In the genomic region with DNA sequence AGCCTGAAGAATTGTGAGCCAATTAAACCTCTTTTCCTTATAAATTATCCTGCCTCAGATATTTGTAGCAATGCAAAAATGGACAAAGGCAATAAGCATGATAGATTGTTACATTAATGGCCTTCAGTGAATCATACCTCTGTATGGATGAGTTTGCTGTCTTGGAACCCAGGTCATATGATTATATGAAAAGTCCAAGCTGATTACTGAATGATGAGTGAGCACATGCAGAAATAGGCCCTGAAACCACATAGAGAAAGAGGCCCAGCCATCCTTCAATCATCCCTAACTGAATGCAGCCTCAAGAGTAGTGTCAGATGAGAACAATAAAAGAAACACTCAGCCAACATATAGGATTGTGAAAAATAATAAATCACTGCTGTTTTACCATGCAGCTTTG, we compare ENCODE assay signal across 26 cellular contexts. TPM values are rescaled to one million over a fixed set of nuclear protein-coding genes. Genes with fewer than 3 reads are reported as not detected.
"Had no signal": no experiment of that assay in that cellular context is flagged by ENCODE, and none has a peak within 500 bp of the region (broad histone marks: within the 10 kb centered on the region; RNA-seq: fewer than 3 reads in every experiment).

No MANE protein-coding gene starts in this region.

- H3K27me3 ChIP-seq: vagina had no signal

- H3K4me3 ChIP-seq: spleen, thoracic aorta, vagina had no signal

- H3K27ac ChIP-seq: spleen, thoracic aorta, vagina, WERI-Rb-1 had no signal

- H3K36me3 ChIP-seq: spleen, thoracic aorta, vagina, WERI-Rb-1 had no signal

- DNase-seq: activated CD4-positive, alpha-beta T cell treated with anti-CD3 and anti-CD28 coated beads for 1 hour; activated naive CD4-positive, alpha-beta T cell treated with Interleukin-2 at 50 U/mL for 16 hours; activated naive CD8-positive, alpha-beta T cell treated with anti-CD3 and anti-CD28 coated beads for 36 hours; activated T-cell treated with anti-CD3 and anti-CD28 coated beads, Interleukin-2, amount 50 U/mL, for 1 hour; amniotic stem cell; cortex of kidney; endodermal cell; glutamatergic neuron; hippocampal formation; left cardiac atrium; retina; spleen; stimulated activated CD4-positive, alpha-beta T cell treated with anti-CD3 and anti-CD28 coated beads, Interleukin-4, amount 100 ng/mL, for 1 hour; stimulated activated naive CD4-positive, alpha-beta T cell; WERI-Rb-1 had no signal

- H3K4me1 Mint-ChIP-seq: activated naive CD8-positive, alpha-beta T cell treated with anti-CD3 and anti-CD28 coated beads for 36 hours; memory B cell had no signal

- H3K9me3 Mint-ChIP-seq: natural killer cell treated with Interleukin-12 subunit alpha and Interleukin-12 subunit beta and Interleukin-15 and Interleukin-18, amount 100 ng/mL, for 72 hours had no signal

- H3K4me1 ChIP-seq: spleen, vagina had no signal

- H3K4me3 Mint-ChIP-seq: activated naive CD8-positive, alpha-beta T cell treated with anti-CD3 and anti-CD28 coated beads for 36 hours; endodermal cell; memory B cell; natural killer cell treated with Interleukin-12 subunit alpha and Interleukin-12 subunit beta and Interleukin-15 and Interleukin-18, amount 100 ng/mL, for 72 hours; type B pancreatic cell had no signal

- H3K27ac Mint-ChIP-seq: activated naive CD8-positive, alpha-beta T cell treated with anti-CD3 and anti-CD28 coated beads for 36 hours; endodermal cell; memory B cell; natural killer cell treated with Interleukin-12 subunit alpha and Interleukin-12 subunit beta and Interleukin-15 and Interleukin-18, amount 100 ng/mL, for 72 hours; type B pancreatic cell had no signal

- H3K9me3 ChIP-seq: thoracic aorta, vagina had no signal

- H3K27me3 Mint-ChIP-seq: activated naive CD8-positive, alpha-beta T cell treated with anti-CD3 and anti-CD28 coated beads for 36 hours; type B pancreatic cell had no signal

- H3K36me3 Mint-ChIP-seq: activated naive CD8-positive, alpha-beta T cell treated with anti-CD3 and anti-CD28 coated beads for 36 hours; natural killer cell treated with Interleukin-12 subunit alpha and Interleukin-12 subunit beta and Interleukin-15 and Interleukin-18, amount 100 ng/mL, for 72 hours; type B pancreatic cell had no signal

RNA-seq across cellular contexts. Expression of a gene that starts 36.5 kb away (rescaled TPM):
- total RNA-seq: activated naive CD8-positive, alpha-beta T cell treated with anti-CD3 and anti-CD28 coated beads for 36 hours; cerebellum; epithelial cell of proximal tubule; fibroblast of lung; frontal cortex; left cardiac atrium; liver; natural killer cell treated with Interleukin-12 subunit alpha and Interleukin-12 subunit beta and Interleukin-15 and Interleukin-18, amount 100 ng/mL, for 72 hours; spleen; T-helper 2 cell treated with Interferon-gamma antibody and Interleukin-4, amounts not matched to agents 100 ng/mL and 5 ng/mL, for 36 hours; thoracic aorta; vagina had no signal
- polyA plus RNA-seq: fibroblast of lung, liver, spleen had no signal
